Comparison of ENCODE assay signal across 9 cellular contexts in genomic region chr4:158667651-158668198, GRCh38. TPM values are rescaled to one million over a fixed set of nuclear protein-coding genes. Genes with fewer than 3 reads are reported as not detected.
DNase-seq lines count a peak whose midpoint lies in the region; ATAC-seq, FAIRE-seq and TF ChIP-seq lines count a peak whose summit lies in the region.
"Had no signal": no experiment of that assay in that cellular context is flagged by ENCODE, and none has a peak within 500 bp of the region (broad histone marks: within the 10 kb centered on the region; RNA-seq: fewer than 3 reads in every experiment).

No MANE protein-coding gene starts in this region.

- H2BK5ac ChIP-seq in H1 (ENCODE audit: low read depth, low read length), result no peak overlapping the region

- TF ChIP-seq CTCF in Panc1 (IDR thresholded peaks at IDR 0.05) (peak; percentile 78), H1 (IDR thresholded peaks at IDR 0.05; ENCODE audit: control extremely low read depth in 1 of 3, insufficient read depth in 1 of 3, low read depth in 1 of 3, low read length in 3 of 3) (peak; percentile 51 to 66 (median 63))

- no peak overlapping the region for H2BK15ac ChIP-seq in H1 (ENCODE audit: low read length)

- BruUV-seq in Panc1 (replicated peaks; lab: Mats Ljungman, UMichigan), result no TSS peak

- in situ Hi-C loops in Panc1 (cut with HindIII; ENCODE audit: low pct_unique_long_range_greater_than_20kb, low sequenced_read_pairs), result no loop called here

- H3K9me3 ChIP-seq in Panc1 (ENCODE audit: control insufficient read depth, insufficient read depth, low read depth, low read length), result no peaks in the 10 kb centered on the region
- H3K9me3 ChIP-seq in H1 (ENCODE audit: insufficient read depth in 2 of 2, low read depth in 1 of 2, low read length in 1 of 2), result peaks cover 0 to 4% of the 10 kb centered on the region in 2 experiments; a peak in 1 of 4 replicates
- H3K9me3 ChIP-seq in small intestine (ENCODE audit: control insufficient read depth, low read depth), result no peaks in the 10 kb centered on the region

- FAIRE-seq in H1 (lab: Jason Lieb, UNC) (no peak), small intestine (lab: Jason Lieb, UNC) (no peak)

- CTCF ChIA-PET in Panc1 (lab: Charles Lee), result no interaction called here
- CTCF ChIA-PET in H1 (lab: Charles Lee; ENCODE audit: partially characterized antibody), result interaction anchor here (0.6 to 3.4 kb wide), 5 partner anchors 10 to 796 kb away, joined by 3 to 26 read pairs (median 4); no protein-coding TSS in a partner anchor

- no peaks in the 10 kb centered on the region for H4K20me1 ChIP-seq in H1 (replicated peaks in 1 of 2; ENCODE audit: control insufficient read depth in 1 of 2, insufficient read depth in 2 of 2, low read length in 2 of 2)

- no peak overlapping the region for H3K9ac ChIP-seq in H1 (replicated peaks in 1 of 4; ENCODE audit: extremely low read depth in 1 of 4, low read depth in 3 of 4, low read length in 3 of 4)

- no peak overlapping the region for H2AFZ ChIP-seq in H1 (ENCODE audit: low read length)

- H2AK5ac ChIP-seq in H1 (ENCODE audit: low read depth, low read length), result no peak overlapping the region

- no peak for TF ChIP-seq EP300 in H1 (IDR thresholded peaks at IDR 0.05; ENCODE audit: borderline replicate concordance in 1 of 2, low read depth in 2 of 2, low read length in 2 of 2)

- peak; percentile 54 to 62 for TF ChIP-seq RAD21 in H1 (IDR thresholded peaks at IDR 0.05 in 1 of 2, conservative IDR thresholded peaks at IDR 0.05 in 1 of 2; ENCODE audit: low read depth in 2 of 2, low read length in 2 of 2)

- no peak overlapping the region for H3K23ac ChIP-seq in H1 (ENCODE audit: insufficient read length)

- H3K36me3 ChIP-seq in Panc1 (ENCODE audit: control insufficient read depth, insufficient read depth, low read length), result no peaks in the 10 kb centered on the region; the same call in 1 of the 2 replicates
- H3K36me3 ChIP-seq in H1 (ENCODE audit: control insufficient read depth in 2 of 4, insufficient read depth in 4 of 4, low read length in 3 of 4), result peaks cover 0 to 15% (median 3%) of the 10 kb centered on the region in 4 experiments; a peak in 5 of 8 replicates
- H3K36me3 ChIP-seq in small intestine (ENCODE audit: control insufficient read depth in 2 of 2, insufficient read depth in 2 of 2, low read length in 2 of 2), result no peaks in the 10 kb centered on the region

- H3K27me3 ChIP-seq in Panc1 (ENCODE audit: control insufficient read depth, insufficient read depth, low read length), result no peaks in the 10 kb centered on the region
- no peaks in the 10 kb centered on the region for H3K27me3 ChIP-seq in H1 (replicated peaks in 1 of 4; ENCODE audit: control insufficient read depth in 3 of 4, extremely low read depth in 1 of 4, insufficient read depth in 3 of 4, low read length in 3 of 4)
- no peaks in the 10 kb centered on the region for H3K27me3 ChIP-seq in small intestine (ENCODE audit: control insufficient read depth in 2 of 2, insufficient read depth in 2 of 2, low read length in 2 of 2)

- no peak overlapping the region for H3K4me2 ChIP-seq in H1 (ENCODE audit: insufficient read depth in 1 of 2, low read depth in 2 of 2, low read length in 2 of 2)

- H3K4me1 ChIP-seq in Panc1 (ENCODE audit: control insufficient read depth, insufficient read depth, low read length) (no peaks in the 10 kb centered on the region), H1 (replicated peaks in 1 of 4; ENCODE audit: control insufficient read depth in 3 of 4, insufficient read depth in 4 of 4, low read length in 3 of 4) (peaks cover 0 to 1% (median under 1%) of the 10 kb centered on the region in 4 experiments; a peak in 2 of 7 replicates), small intestine (ENCODE audit: control insufficient read depth in 2 of 2, insufficient read depth in 1 of 2, low read depth in 1 of 2, low read length in 1 of 2) (peaks cover 0 to 4% of the 10 kb centered on the region in 2 donors)

- H3K23me2 ChIP-seq in H1 (ENCODE audit: low read depth, low read length), result peaks cover 11% of the 10 kb centered on the region

- 46% methylated on average over 3 of the region's 3 CpGs; no CpG with 5 or more reads in 1 of the 2 experiments for WGBS in H1 (ENCODE audit: extremely low coverage in 1 of 2, insufficient coverage in 1 of 2, insufficient read length in 1 of 2, insufficient replicate concordance in 2 of 2, low coverage in 1 of 2, low lambda C conversion rate in 2 of 2, missing lambda C conversion rate in 1 of 2), 2 experiments
- WGBS in small intestine, 3 donors, result 80 to 85% (median 83%) methylated on average over 3 of the region's 3 CpGs

- no peak overlapping the region for H3K14ac ChIP-seq in H1 (ENCODE audit: insufficient read length)

- DNase-seq in stimulated activated CD4-positive, alpha-beta T cell treated with anti-CD3 and anti-CD28 coated beads, Interleukin-12 subunit alpha, Interleukin-12 subunit beta, amount 100 ng/mL, for 4 hours, result peak; percentile 3
- no peak for DNase-seq in stimulated activated CD4-positive, alpha-beta T cell treated with anti-CD3 and anti-CD28 coated beads, Interleukin-4, amount 100 ng/mL, for 4 hours
- DNase-seq in Panc1 (ENCODE audit: low read depth, low spot score), result peak; percentile 15
- no peak for DNase-seq in H1 (ENCODE audit: low read depth in 1 of 2, low spot score in 2 of 2)
- DNase-seq in small intestine, result peak; percentile 36
- no peak for DNase-seq in NCI-H446 (lab: John Stamatoyannopoulos, UW)
- no peak for DNase-seq in nucleus accumbens (lab: John Stamatoyannopoulos, UW)

- no peak overlapping the region for H4K5ac ChIP-seq in H1 (ENCODE audit: insufficient read length, low read depth, low read length)

- no peak overlapping the region for H4K91ac ChIP-seq in H1 (replicated peaks; ENCODE audit: insufficient read length, low read length)

- H3K56ac ChIP-seq in H1 (replicated peaks; ENCODE audit: insufficient read length, low read depth, low read length), result no peak overlapping the region

- 0 out of 2 replicates have a peak, but pooled peaks cover 3% of the 10 kb centered on the region for H3K79me1 ChIP-seq in H1 (ENCODE audit: low read depth, low read length)

- TF ChIP-seq POLR2A in H1 (IDR thresholded peaks at IDR 0.05; ENCODE audit: control extremely low read depth in 1 of 2, low read depth in 2 of 2, low read length in 2 of 2), result no peak

- no peak overlapping the region for H2BK20ac ChIP-seq in H1 (ENCODE audit: low read length)

- H4K8ac ChIP-seq in H1 (ENCODE audit: extremely low read depth, insufficient read depth, low read length), result no peak overlapping the region

- H3K79me2 ChIP-seq in H1 (ENCODE audit: control insufficient read depth in 1 of 2, insufficient read depth in 2 of 2, low read length in 2 of 2), result peaks cover 4 to 45% of the 10 kb centered on the region in 2 experiments

- POLR2A ChIA-PET in Panc1 (lab: Charles Lee), result no interaction called here
- POLR2A ChIA-PET in H1 (lab: Charles Lee; ENCODE audit: partially characterized antibody), result no interaction called here

- no peak overlapping the region for H3K4me3 ChIP-seq in Panc1 (ENCODE audit: low read depth in 2 of 2, low read length in 2 of 2)
- no peak overlapping the region for H3K4me3 ChIP-seq in H1 (ENCODE audit: extremely low read depth in 1 of 4, insufficient read depth in 2 of 4, low read depth in 3 of 4, low read length in 4 of 4)
- no peak overlapping the region for H3K4me3 ChIP-seq in small intestine (ENCODE audit: low read depth in 1 of 2, low read length in 2 of 2)

- no peak overlapping the region for H2BK120ac ChIP-seq in H1 (replicated peaks; ENCODE audit: low read depth, low read length)

- no peak overlapping the region for H3K18ac ChIP-seq in H1 (ENCODE audit: extremely low read depth, low read length)

- no peak overlapping the region for H3K27ac ChIP-seq in Panc1 (ENCODE audit: low read length)
- H3K27ac ChIP-seq in H1 (ENCODE audit: low read depth, low read length), result no peak overlapping the region
- no peak overlapping the region for H3K27ac ChIP-seq in small intestine (ENCODE audit: low read depth in 1 of 2, low read length in 1 of 2)

- no peak overlapping the region for H3K4ac ChIP-seq in H1 (replicated peaks; ENCODE audit: insufficient read length, low read depth, low read length)

- no peak overlapping the region for H2BK12ac ChIP-seq in H1 (ENCODE audit: low read depth, low read length)

- intact Hi-C loops in Panc1 (cut with micrococcal nuclease; ENCODE audit: unreplicated experiment), result no loop called here

- ATAC-seq in Panc1, result no peak
- ATAC-seq in GM19452 (IDR thresholded peaks at IDR 0.05; ENCODE audit: unreplicated experiment), result no peak
- ATAC-seq: activated T-cell treated with anti-CD3 and anti-CD28 coated beads, Interleukin-2, amount 50 U/mL, for 72 hours had no signal

RNA-seq across cellular contexts. Expression of gene C4orf46, which starts 4.0 kb away (rescaled TPM):
- total RNA-seq in Panc1 (2021; ENCODE audit: unreplicated experiment), result 12.2 TPM
- polyA plus RNA-seq in Panc1 (2012; ENCODE audit: insufficient read length), result 4.7 TPM
- 27.3 and 28.6 TPM in 2 replicates for total RNA-seq in H1 (2021; fragmentation: NEBNext Ultra II Directional; extraction: Animal tissue kit (Norgen Biotek cat#: 25700))
- 11.8 and 19.8 TPM in 2 replicates for polyA plus RNA-seq in H1 (2011; rRNA removed)
- polyA plus RNA-seq in H1 (2011; cell fraction: cytosol; rRNA removed), result 19.4 TPM
- polyA plus RNA-seq in H1 (2011; cell fraction: nucleus; rRNA removed), result 6.8 TPM
- polyA plus RNA-seq in H1 (2012, experiment 1 of 2), result 15.2 to 24.1 TPM (median 17.4 TPM) in 4 replicates
- polyA plus RNA-seq in H1 (2012, experiment 2 of 2), result 7.3 TPM
- polyA plus RNA-seq in H1 (2013, experiment 1 of 2), result 20.3 TPM
- 20.1 TPM for polyA plus RNA-seq in H1 (2013, experiment 2 of 2)
- polyA minus RNA-seq in H1 (2011; rRNA and poly(A)+ RNA removed), result 17.6 and 27.7 TPM in 2 replicates
- polyA minus RNA-seq in H1 (2011; cell fraction: cytosol; rRNA and poly(A)+ RNA removed), result 16.6 TPM
- 20.1 TPM for polyA minus RNA-seq in H1 (2011; cell fraction: nucleus; rRNA and poly(A)+ RNA removed)
- polyA plus RNA-seq in small intestine, result 1 to 10 TPM; 1.8 to 4.3 (median 3.5) TPM

RNA-seq across cellular contexts. Expression of gene ETFDH, which starts 4.4 kb away (rescaled TPM):
- total RNA-seq in Panc1 (2021; ENCODE audit: unreplicated experiment), result 23.7 TPM
- polyA plus RNA-seq in Panc1 (2012; ENCODE audit: insufficient read length), result 34.1 TPM
- 15.7 and 16.1 TPM in 2 replicates for total RNA-seq in H1 (2021; fragmentation: NEBNext Ultra II Directional; extraction: Animal tissue kit (Norgen Biotek cat#: 25700))
- polyA plus RNA-seq in H1 (2011; rRNA removed) (10.8 and 11.3 TPM in 2 replicates), small intestine (10 to 100 TPM; 30.6 to 72.4 (median 54.1) TPM)
- 12.9 TPM for polyA plus RNA-seq in H1 (2011; cell fraction: cytosol; rRNA removed)
- polyA plus RNA-seq in H1 (2011; cell fraction: nucleus; rRNA removed), result 14.3 TPM
- polyA plus RNA-seq in H1 (2012, experiment 1 of 2), result 12.6 to 22.0 TPM (median 14.5 TPM) in 4 replicates
- 2.1 TPM for polyA plus RNA-seq in H1 (2012, experiment 2 of 2)
- 15.2 TPM for polyA plus RNA-seq in H1 (2013, experiment 1 of 2)
- polyA plus RNA-seq in H1 (2013, experiment 2 of 2), result 14.9 TPM
- polyA minus RNA-seq in H1 (2011; rRNA and poly(A)+ RNA removed), result 6.9 and 9.2 TPM in 2 replicates
- 15.9 TPM for polyA minus RNA-seq in H1 (2011; cell fraction: cytosol; rRNA and poly(A)+ RNA removed)
- 19.5 TPM for polyA minus RNA-seq in H1 (2011; cell fraction: nucleus; rRNA and poly(A)+ RNA removed)

RNA-seq across cellular contexts. Expression of gene PPID, which starts 55.5 kb away (rescaled TPM):
- total RNA-seq in Panc1 (2021; ENCODE audit: unreplicated experiment), result 23.3 TPM
- polyA plus RNA-seq in Panc1 (2012; ENCODE audit: insufficient read length), result 17.8 TPM
- total RNA-seq in H1 (2021; fragmentation: NEBNext Ultra II Directional; extraction: Animal tissue kit (Norgen Biotek cat#: 25700)), result 48.3 and 53.2 TPM in 2 replicates
- 20.2 and 23.3 TPM in 2 replicates for polyA plus RNA-seq in H1 (2011; rRNA removed)
- polyA plus RNA-seq in H1 (2011; cell fraction: cytosol; rRNA removed), result 21.9 TPM
- polyA plus RNA-seq in H1 (2011; cell fraction: nucleus; rRNA removed), result 15.8 TPM
- 32.6 to 61.1 TPM (median 36.5 TPM) in 4 replicates for polyA plus RNA-seq in H1 (2012, experiment 1 of 2)
- polyA plus RNA-seq in H1 (2012, experiment 2 of 2), result 9.6 TPM
- 44.3 TPM for polyA plus RNA-seq in H1 (2013, experiment 1 of 2)
- polyA plus RNA-seq in H1 (2013, experiment 2 of 2), result 45.8 TPM
- polyA minus RNA-seq in H1 (2011; rRNA and poly(A)+ RNA removed), result 3.9 and 6.1 TPM in 2 replicates
- 8.5 TPM for polyA minus RNA-seq in H1 (2011; cell fraction: cytosol; rRNA and poly(A)+ RNA removed)
- 17.5 TPM for polyA minus RNA-seq in H1 (2011; cell fraction: nucleus; rRNA and poly(A)+ RNA removed)
- polyA plus RNA-seq in small intestine, result 10 to 100 TPM; 28.4 to 46.5 (median 33.4) TPM

Comparison
In these comparisons a context has a peak if more than half of its experiments do, and no peak if none do; other contexts are left out.
1. DNase-seq: peak in stimulated activated CD4-positive, alpha-beta T cell treated with anti-CD3 and anti-CD28 coated beads, Interleukin-12 subunit alpha, Interleukin-12 subunit beta, amount 100 ng/mL, for 4 hours (single experiment), Panc1 (single experiment) and small intestine (single experiment); none in stimulated activated CD4-positive, alpha-beta T cell treated with anti-CD3 and anti-CD28 coated beads, Interleukin-4, amount 100 ng/mL, for 4 hours (0 of 2), H1 (0 of 2), NCI-H446 (0 of 2) and nucleus accumbens (0 of 56).